In genomic region chr1:224368409-224368808, GRCh38 we compare ENCODE assay signal across 12 cellular contexts. TPM values are rescaled to one million over a fixed set of nuclear protein-coding genes. Genes with fewer than 3 reads are reported as not detected.
DNase-seq lines count a peak whose midpoint lies in the region; ATAC-seq and TF ChIP-seq lines count a peak whose summit lies in the region.
"Had no signal": no experiment of that assay in that cellular context is flagged by ENCODE, and none has a peak within 500 bp of the region (broad histone marks: within the 10 kb centered on the region; RNA-seq: fewer than 3 reads in every experiment).

No MANE protein-coding gene starts in this region.

- no peak for TF ChIP-seq POLR2A in thyroid gland (IDR thresholded peaks at IDR 0.05)

- no peaks in the 10 kb centered on the region for H3K4me1 ChIP-seq in thyroid gland

- DNase-seq in GM12865 (ENCODE audit: low read depth) = peak; percentile 53
- no peak for DNase-seq in NCI-H1105 treated with DMSO at 0.1 percent for 48 hours (lab: John Stamatoyannopoulos, UW)
- DNase-seq in GM19240 (ENCODE audit: insufficient read length, low spot score) = no peak
- no peak for DNase-seq in thyroid gland
- no peak for DNase-seq in RKO (ENCODE audit: low spot score)
- DNase-seq: activated effector memory CD4-positive, alpha-beta T cell treated with anti-CD3 and anti-CD28 coated beads, Interleukin-2, amount 50 U/mL, for 16 hours; C1 segment of cervical spinal cord; glutamatergic neuron; mammary epithelial cell had no signal

- WGBS in thyroid gland, 2 donors = 91 to 93% methylated on average over 5 of the region's 5 CpGs

- no peak overlapping the region for H3K4me3 ChIP-seq in GM12865 (ENCODE audit: low read depth, low read length)
- no peak overlapping the region for H3K4me3 ChIP-seq in thyroid gland (replicated peaks in 1 of 3)

- H3K9me3 ChIP-seq in thyroid gland = no peaks in the 10 kb centered on the region

- intact Hi-C loops in thyroid gland (cut with DNase I) = no loop called here

- TF ChIP-seq CTCF in GM12865 (IDR thresholded peaks at IDR 0.05; ENCODE audit: insufficient read depth, low read depth, low read length, missing control alignments) (no peak), thyroid gland (IDR thresholded peaks at IDR 0.05) (no peak)

- peaks cover 28 to 32% of the 10 kb centered on the region in 2 donors for H3K36me3 ChIP-seq in thyroid gland

- no peaks in the 10 kb centered on the region for H3K27me3 ChIP-seq in thyroid gland

- ATAC-seq in GM19023 (IDR thresholded peaks at IDR 0.05; ENCODE audit: unreplicated experiment) = peak; percentile 77
- ATAC-seq in HG02678 (IDR thresholded peaks at IDR 0.05; ENCODE audit: unreplicated experiment) = peak; percentile 87
- ATAC-seq in HG03565 (IDR thresholded peaks at IDR 0.05; ENCODE audit: unreplicated experiment) = peak; percentile 91

- no peak overlapping the region for H3K27ac ChIP-seq in thyroid gland

RNA-seq across cellular contexts. Expression of gene CNIH4, which starts 11.7 kb away (rescaled TPM):
- 10 to 100 TPM; 22.4 to 32.4 (median 23.5) TPM for total RNA-seq in thyroid gland

RNA-seq across cellular contexts. Expression of gene NVL, which starts 38.4 kb away (rescaled TPM):
- total RNA-seq in thyroid gland = 10 to 100 TPM; 18.9 to 34.1 (median 26.8) TPM
